Comparison of ENCODE assay signal across 1 cellular context in genomic region chr2:64504774-64505720, GRCh38.
TF ChIP-seq lines count a peak whose summit lies in the region.

No MANE protein-coding gene starts in this region.

TF ChIP-seq in K562, 482 proteins besides CTCF, POLR2A, EP300 and RAD21:
- TF ChIP-seq SIX5 (IDR thresholded peaks at IDR 0.05; ENCODE audit: borderline replicate concordance in 1 of 2, insufficient read depth in 1 of 2, low read depth in 1 of 2, low read length in 2 of 2) (no peak), PML (IDR thresholded peaks at IDR 0.05; ENCODE audit: low read length) (no peak), SP1 (CRISPR knock-in tag; IDR thresholded peaks at IDR 0.05) (no peak), TAL1 (IDR thresholded peaks at IDR 0.05) (no peak), ZNF830 (CRISPR knock-in tag; IDR thresholded peaks at IDR 0.05) (no peak), PYGO2 (tag; IDR thresholded peaks at IDR 0.05) (no peak), POLR2H (tag; IDR thresholded peaks at IDR 0.05; ENCODE audit: low read depth) (no peak), ZNF512 (tag; IDR thresholded peaks at IDR 0.05) (no peak), RFX1 (IDR thresholded peaks at IDR 0.05) (no peak), CEBPB (tag; IDR thresholded peaks at IDR 0.05) (no peak), LARP7 (IDR thresholded peaks at IDR 0.05) (no peak), ESRRB (CRISPR knock-in tag; IDR thresholded peaks at IDR 0.05; ENCODE audit: borderline replicate concordance) (no peak), ARID1B (IDR thresholded peaks at IDR 0.05) (no peak)
